29 cellular contexts compared by ENCODE assay signal in the genomic region with DNA sequence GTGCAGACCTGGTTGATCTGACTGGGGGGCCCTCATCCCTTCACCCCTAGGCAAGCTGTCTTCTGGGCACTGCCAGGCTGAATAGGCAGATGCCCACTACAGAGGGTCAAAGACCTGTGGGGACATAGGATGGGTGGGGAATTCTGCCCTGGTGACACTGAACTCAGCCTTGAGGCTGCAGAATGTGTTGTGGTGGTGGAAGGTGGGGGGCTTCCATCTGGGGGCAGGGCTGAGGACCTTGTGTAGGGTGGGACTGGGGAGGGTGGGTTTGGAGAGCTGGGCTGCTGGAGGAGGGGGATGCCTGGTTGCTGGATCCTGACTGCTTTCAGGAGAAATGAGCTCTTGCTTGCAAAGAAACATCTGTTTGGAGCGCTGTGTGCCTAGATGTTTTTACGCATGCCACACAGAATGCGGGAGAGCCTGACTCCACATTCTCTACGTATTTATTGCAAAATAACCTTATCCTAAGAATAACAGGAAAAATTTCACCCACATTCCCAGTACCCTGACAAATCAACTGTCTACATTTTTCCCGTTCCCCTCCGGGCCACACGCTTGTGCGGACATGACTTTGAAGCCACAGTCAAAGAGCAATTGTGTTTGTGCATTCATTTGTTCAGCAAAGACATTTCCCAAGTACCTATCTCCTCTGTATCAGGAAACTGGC. TPM values are rescaled to one million over a fixed set of nuclear protein-coding genes. Genes with fewer than 3 reads are reported as not detected.
DNase-seq lines count a peak whose midpoint lies in the region; ATAC-seq and TF ChIP-seq lines count a peak whose summit lies in the region.
"Had no signal": no experiment of that assay in that cellular context is flagged by ENCODE, and none has a peak within 500 bp of the region (broad histone marks: within the 10 kb centered on the region; RNA-seq: fewer than 3 reads in every experiment).

No MANE protein-coding gene starts in this region.

- H3K4ac ChIP-seq in neuronal stem cell (ENCODE audit: low read length) = no peak overlapping the region

- H3K4me1 ChIP-seq in neuronal stem cell (ENCODE audit: control insufficient read depth in 2 of 2, insufficient read depth in 1 of 2, low read depth in 1 of 2, low read length in 2 of 2) = no peaks in the 10 kb centered on the region
- H3K4me1 ChIP-seq: gastroesophageal sphincter, left lung, vagina had no signal

- H2AFZ ChIP-seq in neuronal stem cell (ENCODE audit: low read length) = no peak overlapping the region

- H2AK5ac ChIP-seq in neuronal stem cell (ENCODE audit: low read depth, low read length) = peak overlapping the region; percentile 70

- ATAC-seq in HG03139 (IDR thresholded peaks at IDR 0.05; ENCODE audit: unreplicated experiment) (no peak), GM18868 (IDR thresholded peaks at IDR 0.05; ENCODE audit: unreplicated experiment) (no peak)
- ATAC-seq: activated CD4-positive, alpha-beta T cell treated with anti-CD3 and anti-CD28 coated beads for 36 hours; gastroesophageal sphincter; left lung; stimulated activated memory B cell treated with anti-CD40 and anti-IgM and Interleukin-4, amounts not matched to agents 10 μg/mL and 1 μg/mL and 100 μg/mL, for 72 hours; T-helper 17 cell had no signal

- TF ChIP-seq RAD21 in Ishikawa (IDR thresholded peaks at IDR 0.05; ENCODE audit: low read depth) = no peak

- no peak overlapping the region for H3K4me3 ChIP-seq in neuronal stem cell (ENCODE audit: low read length in 2 of 2)
- H3K4me3 ChIP-seq: dorsolateral prefrontal cortex, gastroesophageal sphincter, left lung, vagina had no signal

- peak; percentile 55 for DNase-seq in AG20443 (ENCODE audit: low spot score)
- DNase-seq in epidermal melanocyte (ENCODE audit: insufficient read length, low spot score) = peak; percentile 43
- no peak for DNase-seq in neuronal stem cell (ENCODE audit: low spot score)
- no peak for DNase-seq in NCI-H2227 treated with DMSO at 0.1 percent for 48 hours (lab: John Stamatoyannopoulos, UW)
- no peak for DNase-seq in ACHN
- DNase-seq: activated CD4-positive, alpha-beta T cell treated with anti-CD3 and anti-CD28 coated beads for 36 hours; activated naive CD4-positive, alpha-beta T cell; activated T-cell treated with anti-CD3 and anti-CD28 coated beads, Interleukin-2, amount 50 U/mL, for 24 hours; amygdala; hippocampal formation; immature natural killer cell; naive B cell; NCI-H1048; NCI-H187 treated with DMSO at 0.1 percent for 48 hours; NCI-H748 treated with DMSO at 0.1 percent for 48 hours; retina; RPMI8226; SK-N-SH; stimulated activated CD4-positive, alpha-beta T cell treated with anti-CD3 and anti-CD28 coated beads, Interleukin-4, amount 100 ng/mL, for 1 hour; T-helper 17 cell had no signal

- no peak overlapping the region for H2BK120ac ChIP-seq in neuronal stem cell (ENCODE audit: low read depth, low read length)

- in situ Hi-C loops in ACHN (cut with HindIII; ENCODE audit: low pct_ligation_motif_present, low pct_unique_long_range_greater_than_20kb, low sequenced_read_pairs) = no loop called here

- no peak overlapping the region for H4K91ac ChIP-seq in neuronal stem cell (ENCODE audit: low read depth, low read length, poor library complexity)

- no peaks in the 10 kb centered on the region for H3K79me1 ChIP-seq in neuronal stem cell (ENCODE audit: low read depth, low read length)

- H3K23ac ChIP-seq in neuronal stem cell (ENCODE audit: low read depth, low read length, poor library complexity) = no peak overlapping the region

- H3K9ac ChIP-seq in neuronal stem cell (ENCODE audit: low read depth, low read length, poor library complexity) = no peak overlapping the region
- H3K9ac ChIP-seq: SK-N-SH had no signal

- H4K8ac ChIP-seq in neuronal stem cell (ENCODE audit: low read depth, low read length) = no peak overlapping the region

- H2BK15ac ChIP-seq in neuronal stem cell (ENCODE audit: low read length) = peak overlapping the region; percentile 38

- no peak overlapping the region for H3K27ac ChIP-seq in neuronal stem cell (replicated peaks; ENCODE audit: low read length)
- H3K27ac ChIP-seq: dorsolateral prefrontal cortex, gastroesophageal sphincter, left lung, vagina had no signal

- WGBS in neuronal stem cell (ENCODE audit: extremely low coverage in 2 of 2, insufficient read length in 2 of 2, insufficient replicate concordance in 1 of 2), 2 donors = no CpG with 5 or more reads among the region's 8 CpGs

- H3K27me3 ChIP-seq in neuronal stem cell (ENCODE audit: control insufficient read depth in 3 of 3, insufficient read depth in 3 of 3, low read depth in 1 of 3, low read length in 3 of 3) = no peaks in the 10 kb centered on the region
- H3K27me3 ChIP-seq: dorsolateral prefrontal cortex, gastroesophageal sphincter, left lung, vagina had no signal

- no peak overlapping the region for H3K14ac ChIP-seq in neuronal stem cell (ENCODE audit: low read length)

- no peak overlapping the region for H3K4me2 ChIP-seq in neuronal stem cell (ENCODE audit: insufficient read depth, low read length, poor library complexity, severe bottlenecking)
- H3K4me2 ChIP-seq: SK-N-SH had no signal

- no peak overlapping the region for H2BK12ac ChIP-seq in neuronal stem cell (ENCODE audit: low read length)

- H3K18ac ChIP-seq in neuronal stem cell (ENCODE audit: low read length) = peak overlapping the region; percentile 53

- TF ChIP-seq EP300 in Ishikawa (IDR thresholded peaks at IDR 0.05; ENCODE audit: borderline replicate concordance) = peak; percentile 78

- no peaks in the 10 kb centered on the region for H3K36me3 ChIP-seq in neuronal stem cell (replicated peaks in 1 of 2; ENCODE audit: control insufficient read depth in 2 of 2, insufficient read depth in 2 of 2, low read length in 2 of 2)
- H3K36me3 ChIP-seq: gastroesophageal sphincter, left lung, vagina had no signal

- peaks cover 0 to 5% of the 10 kb centered on the region in 2 donors for H3K9me3 ChIP-seq in neuronal stem cell (replicated peaks in 1 of 2; ENCODE audit: control insufficient read depth in 2 of 2, insufficient read depth in 1 of 2, low read depth in 1 of 2, low read length in 2 of 2)
- H3K9me3 ChIP-seq: left lung, SK-N-SH, vagina had no signal

- no peak overlapping the region for H2BK5ac ChIP-seq in neuronal stem cell (ENCODE audit: low read length)

TF ChIP-seq in Ishikawa, 13 proteins besides CTCF, POLR2A, EP300 and RAD21:
- no peak for TF ChIP-seq EGR1 (IDR thresholded peaks at IDR 0.05)
- TF ChIP-seq TEAD4 (IDR thresholded peaks at IDR 0.05) = peak; percentile 55
- TF ChIP-seq CEBPB (IDR thresholded peaks at IDR 0.05) = peak; percentile 36; the same call in 1 of the 2 replicates
- peak; percentile 56; the same call in 1 of the 2 replicates for TF ChIP-seq TCF12 (IDR thresholded peaks at IDR 0.05; ENCODE audit: low read depth)

RNA-seq across cellular contexts. Expression of gene SMIM38, which starts 18.3 kb away (rescaled TPM):
- 0.26 TPM for polyA plus RNA-seq in neuronal stem cell (2013, experiment 1 of 2)
- 0.36 TPM for polyA plus RNA-seq in neuronal stem cell (2013, experiment 2 of 2)
- polyA plus RNA-seq: CD14-positive monocyte, immature natural killer cell had no signal

Comparison
In these comparisons a context has a peak if more than half of its experiments do, and no peak if none do; other contexts are left out.
1. DNase-seq: peak in AG20443 (single experiment) and epidermal melanocyte (single experiment); none in neuronal stem cell (single experiment), NCI-H2227 treated with DMSO at 0.1 percent for 48 hours (single experiment) and ACHN (single experiment).